Comparison of ENCODE assay signal across 8 cellular contexts in the genomic region with DNA sequence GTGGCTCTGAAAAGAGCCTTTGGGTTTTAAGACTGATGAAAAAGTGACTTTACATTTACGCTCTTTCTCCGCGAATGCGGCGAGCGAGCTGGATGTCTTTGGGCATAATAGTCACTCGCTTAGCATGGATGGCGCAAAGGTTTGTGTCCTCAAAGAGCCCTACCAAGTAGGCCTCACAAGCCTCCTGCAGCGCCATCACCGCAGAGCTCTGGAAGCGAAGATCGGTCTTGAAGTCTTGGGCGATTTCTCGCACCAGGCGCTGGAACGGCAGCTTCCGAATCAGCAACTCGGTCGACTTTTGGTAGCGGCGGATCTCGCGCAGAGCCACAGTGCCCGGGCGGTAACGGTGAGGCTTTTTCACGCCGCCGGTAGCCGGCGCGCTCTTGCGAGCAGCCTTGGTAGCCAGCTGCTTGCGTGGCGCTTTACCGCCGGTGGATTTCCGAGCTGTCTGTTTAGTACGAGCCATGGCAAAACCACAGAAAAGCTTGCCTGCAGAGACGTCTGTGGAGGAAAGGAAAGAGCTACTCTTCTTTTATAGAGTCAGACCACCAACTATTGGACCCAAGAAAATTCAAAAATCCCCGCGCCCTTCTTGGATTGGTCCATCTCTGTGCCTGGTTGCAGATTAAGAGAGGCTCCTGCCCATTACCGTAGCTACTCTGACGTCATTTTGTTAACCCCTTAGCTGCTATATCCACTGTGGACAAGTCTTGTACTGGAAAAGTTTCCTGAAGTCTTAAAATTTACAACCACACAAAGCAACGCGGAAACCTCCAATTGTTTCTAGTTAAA. TPM values are rescaled to one million over a fixed set of nuclear protein-coding genes. Genes with fewer than 3 reads are reported as not detected.
DNase-seq lines count a peak whose midpoint lies in the region; ATAC-seq and TF ChIP-seq lines count a peak whose summit lies in the region.

No MANE protein-coding gene starts in this region.

- intact Hi-C loops in spleen (cut with DNase I; ENCODE audit: low total_unique reads) = no loop called here

- peaks cover 10 to 57% (median 33%) of the 10 kb centered on the region in 6 donors for H3K4me1 ChIP-seq in spleen

- H3K4me3 ChIP-seq in WERI-Rb-1 (ENCODE audit: low read depth, low read length) = peak overlapping the region; percentile 85
- peak overlapping the region; percentile 39 to 72 (median 46) for H3K4me3 ChIP-seq in spleen

- peak overlapping the region; percentile 85 for H3K27ac Mint-ChIP-seq in central memory CD8-positive, alpha-beta T cell (ENCODE audit: low read depth)

- H3K27ac ChIP-seq in WERI-Rb-1 (peak overlapping the region; percentile 78), spleen (peak overlapping the region; percentile 85 to 96 (median 95))

- peak; percentile 33; the same call in 1 of the 2 replicates for TF ChIP-seq CTCF in WERI-Rb-1 (IDR thresholded peaks at IDR 0.05; ENCODE audit: low read depth, low read length)
- TF ChIP-seq CTCF in spleen (IDR thresholded peaks at IDR 0.05 in 8 of 11, conservative IDR thresholded peaks at IDR 0.05 in 3 of 11) = peak in 4 of 11 experiments; percentile 5 to 23 (median 12)

- in situ Hi-C loops in GM18951 (cut with MboI; ENCODE audit: low sequenced_read_pairs, unreplicated experiment) = loop anchor here (25.0 kb wide), 1 partner anchor 1106 kb away; a partner anchor contains a TSS

- H3K27me3 ChIP-seq in WERI-Rb-1 (ENCODE audit: insufficient read depth, low read depth, severe bottlenecking) (no peaks in the 10 kb centered on the region), spleen (replicated peaks in 1 of 7) (no peaks in the 10 kb centered on the region)

- TF ChIP-seq POLR2A in GM18951 (IDR thresholded peaks at IDR 0.05; ENCODE audit: extremely low read depth, insufficient read depth, insufficient read length) (peak; percentile 100), spleen (IDR thresholded peaks at IDR 0.05) (peak in 2 of 3 donors; percentile 9 to 13)

- H3K36me3 Mint-ChIP-seq in central memory CD8-positive, alpha-beta T cell (ENCODE audit: insufficient read depth) = peaks cover 36% of the 10 kb centered on the region

- WGBS in spleen, 5 donors = 1 to 3% (median 2%) methylated on average over 43 to 46 of the region's 46 CpGs

- no peaks in the 10 kb centered on the region for H3K27me3 Mint-ChIP-seq in central memory CD8-positive, alpha-beta T cell

- DNase-seq in AML-193 (lab: John Stamatoyannopoulos, UW) (peak; percentile 99 to 100), NCI-H2227 treated with DMSO at 0.1 percent for 48 hours (lab: John Stamatoyannopoulos, UW) (peak; percentile 98), WERI-Rb-1 (peak; percentile 97), inferior parietal cortex (ENCODE audit: extremely low spot score) (peak; percentile 97), spleen (peak; percentile 92)
- DNase-seq in central memory CD8-positive, alpha-beta T cell (ENCODE audit: low spot score in 2 of 2) = peak; percentile 87

- H3K36me3 ChIP-seq in WERI-Rb-1 = no peaks in the 10 kb centered on the region
- no peaks in the 10 kb centered on the region for H3K36me3 ChIP-seq in spleen

- H3K4me3 Mint-ChIP-seq in central memory CD8-positive, alpha-beta T cell = peak overlapping the region; percentile 84

- peak; percentile 53 for ATAC-seq in HG03196 (IDR thresholded peaks at IDR 0.05; ENCODE audit: unreplicated experiment)
- peak; percentile 70 for ATAC-seq in central memory CD8-positive, alpha-beta T cell (replicated peaks; ENCODE audit: extremely low read depth, poor library complexity, severe bottlenecking)

- no peaks in the 10 kb centered on the region for H3K9me3 Mint-ChIP-seq in central memory CD8-positive, alpha-beta T cell

- H3K4me1 Mint-ChIP-seq in central memory CD8-positive, alpha-beta T cell = peaks cover 44% of the 10 kb centered on the region

- H3K9me3 ChIP-seq in WERI-Rb-1 (ENCODE audit: severe bottlenecking) (peaks cover 4% of the 10 kb centered on the region), spleen (no peaks in the 10 kb centered on the region)

RNA-seq across cellular contexts. Expression of gene HFE, which starts 55.4 kb away (rescaled TPM):
- 10 to 100 TPM; 12.4 to 30.3 (median 19.0) TPM for total RNA-seq in spleen
- 1 to 10 TPM; 2.4 to 3.5 (median 2.8) TPM for polyA plus RNA-seq in spleen

Comparison
In these comparisons a context has a peak if more than half of its experiments do, and no peak if none do; other contexts are left out.
1. Peak in every context shown above with its lines: DNase-seq, ATAC-seq, H3K4me3 ChIP-seq and H3K27ac ChIP-seq.